In the genomic region with DNA sequence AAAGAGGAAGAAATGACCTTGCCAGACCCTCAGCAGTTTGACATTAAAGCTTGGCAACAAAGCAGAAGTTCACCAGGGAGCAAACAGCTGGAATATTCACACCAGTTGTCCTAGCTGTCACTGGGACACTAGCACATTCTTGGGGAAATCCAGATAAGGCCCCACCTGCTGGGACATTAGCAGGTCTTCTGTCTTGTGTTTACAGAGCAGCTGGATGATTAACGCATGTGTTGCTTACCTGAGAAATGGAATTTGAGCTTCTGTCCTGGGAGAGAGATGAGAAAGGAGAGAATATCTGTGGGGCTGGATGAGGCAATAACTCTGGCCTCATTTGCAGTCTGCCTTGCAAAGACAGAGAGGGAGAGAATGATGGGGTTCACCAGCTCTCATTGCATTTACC, we compare ENCODE assay signal across 1 cellular context.
A peak's percentile ranks its signal among the peaks of the same experiment; 100 is the strongest.
TF ChIP-seq lines count a peak whose summit lies in the region.

No MANE protein-coding gene starts in this region.

TF ChIP-seq in HepG2, 621 proteins besides CTCF, POLR2A, EP300 and RAD21 (continued from another document and continues in another):
- TF ChIP-seq, protein P1, sequence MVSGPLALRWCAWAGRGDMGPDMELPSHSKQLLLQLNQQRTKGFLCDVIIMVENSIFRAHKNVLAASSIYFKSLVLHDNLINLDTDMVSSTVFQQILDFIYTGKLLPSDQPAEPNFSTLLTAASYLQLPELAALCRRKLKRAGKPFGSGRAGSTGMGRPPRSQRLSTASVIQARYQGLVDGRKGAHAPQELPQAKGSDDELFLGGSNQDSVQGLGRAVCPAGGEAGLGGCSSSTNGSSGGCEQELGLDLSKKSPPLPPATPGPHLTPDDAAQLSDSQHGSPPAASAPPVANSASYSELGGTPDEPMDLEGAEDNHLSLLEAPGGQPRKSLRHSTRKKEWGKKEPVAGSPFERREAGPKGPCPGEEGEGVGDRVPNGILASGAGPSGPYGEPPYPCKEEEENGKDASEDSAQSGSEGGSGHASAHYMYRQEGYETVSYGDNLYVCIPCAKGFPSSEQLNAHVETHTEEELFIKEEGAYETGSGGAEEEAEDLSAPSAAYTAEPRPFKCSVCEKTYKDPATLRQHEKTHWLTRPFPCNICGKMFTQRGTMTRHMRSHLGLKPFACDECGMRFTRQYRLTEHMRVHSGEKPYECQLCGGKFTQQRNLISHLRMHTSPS (CRISPR knock-in tag; IDR thresholded peaks at IDR 0.05; ENCODE audit: low read depth) = no peak
- TF ChIP-seq FOXJ3 (CRISPR knock-in tag; IDR thresholded peaks at IDR 0.05; ENCODE audit: borderline replicate concordance) (peak; percentile 35; the same call in 1 of the 2 replicates), NBN (conservative IDR thresholded peaks at IDR 0.05) (no peak), AGO1 (IDR thresholded peaks at IDR 0.05; ENCODE audit: low read depth, low read length, poor library complexity, severe bottlenecking) (no peak), ZEB1 (IDR thresholded peaks at IDR 0.05; ENCODE audit: insufficient replicate concordance, low read depth) (peak; percentile 97), FOXO1 (CRISPR knock-in tag; IDR thresholded peaks at IDR 0.05) (peak; percentile 75; the same call in 1 of the 2 replicates), HMG20A (CRISPR knock-in tag; IDR thresholded peaks at IDR 0.05; ENCODE audit: borderline replicate concordance) (peak; percentile 35; the same call in 1 of the 2 replicates), TSC22D2 (CRISPR knock-in tag; IDR thresholded peaks at IDR 0.05; ENCODE audit: borderline replicate concordance) (no peak), RBM39 (IDR thresholded peaks at IDR 0.05; ENCODE audit: low read depth, low read length, poor library complexity, severe bottlenecking) (no peak), ZNF691 (CRISPR knock-in tag; IDR thresholded peaks at IDR 0.05; ENCODE audit: borderline replicate concordance, low read depth) (peak; percentile 34; the same call in 1 of the 2 replicates), SOX13 (IDR thresholded peaks at IDR 0.05) (peak; percentile 46; the same call in 1 of the 2 replicates), SOX13 (CRISPR knock-in tag; conservative IDR thresholded peaks at IDR 0.05 in 1 of 2, IDR thresholded peaks at IDR 0.05 in 1 of 2) (peak in 1 of 2 experiments; percentile 64; a peak in 2 of 4 replicates), FOXA1 (IDR thresholded peaks at IDR 0.05) (no peak), FOXA1 (CRISPR knock-in tag; IDR thresholded peaks at IDR 0.05) (peak; percentile 67; the same call in 1 of the 2 replicates), PBX3 (CRISPR knock-in tag; IDR thresholded peaks at IDR 0.05; ENCODE audit: borderline replicate concordance) (no peak), ZNF777 (CRISPR knock-in tag; IDR thresholded peaks at IDR 0.05) (no peak), HNF1A (IDR thresholded peaks at IDR 0.05; ENCODE audit: low read depth) (peak; percentile 13; the same call in 1 of the 2 replicates), HNF1A (CRISPR knock-in tag; IDR thresholded peaks at IDR 0.05; ENCODE audit: borderline replicate concordance) (peak; percentile 40; the same call in 1 of the 2 replicates), ZBTB43 (CRISPR knock-in tag; conservative IDR thresholded peaks at IDR 0.05) (peak; percentile 82), ZMAT3 (CRISPR knock-in tag; conservative IDR thresholded peaks at IDR 0.05) (no peak), ZNF710 (CRISPR knock-in tag; IDR thresholded peaks at IDR 0.05; ENCODE audit: borderline replicate concordance) (peak; percentile 67; the same call in 1 of the 2 replicates), FOXA3 (CRISPR knock-in tag; IDR thresholded peaks at IDR 0.05) (peak; percentile 71; the same call in 1 of the 2 replicates), ZFYVE20 (CRISPR knock-in tag; IDR thresholded peaks at IDR 0.05; ENCODE audit: borderline replicate concordance, low read depth) (no peak), ZNF235 (CRISPR knock-in tag; IDR thresholded peaks at IDR 0.05; ENCODE audit: borderline replicate concordance) (no peak), ZNF543 (CRISPR knock-in tag; IDR thresholded peaks at IDR 0.05) (0 out of 2 replicates have a peak, but pooled peaks have one; percentile 26), SMARCC2 (IDR thresholded peaks at IDR 0.05) (no peak), SOX5 (CRISPR knock-in tag; IDR thresholded peaks at IDR 0.05; ENCODE audit: borderline replicate concordance) (peak; percentile 69; the same call in 1 of the 2 replicates)
- TF ChIP-seq, protein P2, sequence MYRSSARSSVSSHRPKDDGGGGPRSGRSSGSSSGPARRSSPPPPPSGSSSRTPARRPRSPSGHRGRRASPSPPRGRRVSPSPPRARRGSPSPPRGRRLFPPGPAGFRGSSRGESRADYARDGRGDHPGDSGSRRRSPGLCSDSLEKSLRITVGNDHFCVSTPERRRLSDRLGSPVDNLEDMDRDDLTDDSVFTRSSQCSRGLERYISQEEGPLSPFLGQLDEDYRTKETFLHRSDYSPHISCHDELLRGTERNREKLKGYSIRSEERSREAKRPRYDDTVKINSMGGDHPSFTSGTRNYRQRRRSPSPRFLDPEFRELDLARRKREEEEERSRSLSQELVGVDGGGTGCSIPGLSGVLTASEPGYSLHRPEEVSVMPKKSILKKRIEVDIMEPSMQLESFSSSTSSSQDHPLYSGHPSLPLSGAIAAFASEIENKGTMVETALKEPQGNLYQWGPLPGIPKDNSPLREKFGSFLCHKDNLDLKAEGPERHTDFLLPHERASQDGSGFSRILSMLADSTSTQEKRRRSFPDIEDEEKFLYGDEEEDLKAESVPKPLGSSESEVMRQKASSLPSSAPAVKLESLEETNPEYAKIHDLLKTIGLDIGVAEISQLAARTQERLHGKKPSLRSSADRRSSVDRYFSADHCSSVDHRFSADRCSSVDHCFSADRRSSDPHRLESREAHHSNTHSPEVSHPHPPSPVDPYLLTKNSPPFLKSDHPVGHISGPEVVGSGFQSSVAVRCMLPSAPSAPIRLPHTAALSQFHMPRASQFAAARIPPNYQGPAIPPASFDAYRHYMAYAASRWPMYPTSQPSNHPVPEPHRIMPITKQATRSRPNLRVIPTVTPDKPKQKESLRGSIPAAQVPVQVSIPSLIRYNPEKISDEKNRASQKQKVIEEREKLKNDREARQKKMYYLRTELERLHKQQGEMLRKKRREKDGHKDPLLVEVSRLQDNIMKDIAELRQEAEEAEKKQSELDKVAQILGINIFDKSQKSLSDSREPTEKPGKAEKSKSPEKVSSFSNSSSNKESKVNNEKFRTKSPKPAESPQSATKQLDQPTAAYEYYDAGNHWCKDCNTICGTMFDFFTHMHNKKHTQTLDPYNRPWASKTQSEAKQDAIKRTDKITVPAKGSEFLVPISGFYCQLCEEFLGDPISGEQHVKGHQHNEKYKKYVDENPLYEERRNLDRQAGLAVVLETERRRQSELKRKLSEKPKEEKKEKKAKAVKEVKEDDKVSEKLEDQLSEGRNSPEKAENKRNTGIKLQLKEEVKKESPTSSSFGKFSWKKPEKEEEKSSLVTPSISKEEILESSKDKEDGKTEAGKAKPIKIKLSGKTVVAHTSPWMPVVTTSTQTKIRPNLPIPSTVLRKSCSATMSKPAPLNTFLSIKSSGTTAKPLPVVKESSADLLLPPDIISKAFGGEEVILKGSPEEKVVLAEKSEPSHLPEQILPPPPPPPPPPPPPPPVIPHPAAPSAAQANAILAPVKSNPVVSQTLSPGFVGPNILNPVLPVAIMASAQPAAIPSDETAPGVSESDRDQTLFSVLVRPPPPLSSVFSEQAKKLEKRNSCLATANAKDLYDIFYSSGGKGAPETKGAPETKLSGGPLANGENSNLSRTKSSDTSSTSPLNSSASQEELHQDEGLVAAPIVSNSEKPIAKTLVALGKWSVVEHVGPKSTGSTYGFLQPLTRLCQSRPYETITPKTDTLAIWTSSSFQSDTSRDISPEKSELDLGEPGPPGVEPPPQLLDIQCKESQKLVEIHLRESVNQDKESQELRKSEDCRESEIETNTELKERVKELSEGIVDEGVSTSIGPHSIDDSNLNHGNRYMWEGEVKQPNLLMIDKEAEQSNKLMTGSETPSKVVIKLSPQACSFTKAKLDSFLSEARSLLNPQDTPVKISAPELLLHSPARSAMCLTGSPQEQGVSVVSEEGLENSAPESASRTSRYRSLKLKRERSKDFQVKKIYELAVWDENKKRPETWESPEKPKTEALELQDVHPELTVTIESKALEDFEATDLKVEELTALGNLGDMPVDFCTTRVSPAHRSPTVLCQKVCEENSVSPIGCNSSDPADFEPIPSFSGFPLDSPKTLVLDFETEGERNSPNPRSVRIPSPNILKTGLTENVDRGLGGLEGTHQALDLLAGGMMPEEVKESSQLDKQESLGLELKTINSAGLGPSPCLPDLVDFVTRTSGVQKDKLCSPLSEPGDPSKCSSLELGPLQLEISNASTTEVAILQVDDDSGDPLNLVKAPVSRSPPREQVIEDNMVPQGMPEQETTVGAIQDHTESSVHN (CRISPR knock-in tag; IDR thresholded peaks at IDR 0.05) = no peak
- TF ChIP-seq, protein P3, sequence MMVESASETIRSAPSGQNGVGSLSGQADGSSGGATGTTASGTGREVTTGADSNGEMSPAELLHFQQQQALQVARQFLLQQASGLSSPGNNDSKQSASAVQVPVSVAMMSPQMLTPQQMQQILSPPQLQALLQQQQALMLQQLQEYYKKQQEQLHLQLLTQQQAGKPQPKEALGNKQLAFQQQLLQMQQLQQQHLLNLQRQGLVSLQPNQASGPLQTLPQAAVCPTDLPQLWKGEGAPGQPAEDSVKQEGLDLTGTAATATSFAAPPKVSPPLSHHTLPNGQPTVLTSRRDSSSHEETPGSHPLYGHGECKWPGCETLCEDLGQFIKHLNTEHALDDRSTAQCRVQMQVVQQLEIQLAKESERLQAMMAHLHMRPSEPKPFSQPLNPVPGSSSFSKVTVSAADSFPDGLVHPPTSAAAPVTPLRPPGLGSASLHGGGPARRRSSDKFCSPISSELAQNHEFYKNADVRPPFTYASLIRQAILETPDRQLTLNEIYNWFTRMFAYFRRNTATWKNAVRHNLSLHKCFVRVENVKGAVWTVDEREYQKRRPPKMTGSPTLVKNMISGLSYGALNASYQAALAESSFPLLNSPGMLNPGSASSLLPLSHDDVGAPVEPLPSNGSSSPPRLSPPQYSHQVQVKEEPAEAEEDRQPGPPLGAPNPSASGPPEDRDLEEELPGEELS (CRISPR knock-in tag; IDR thresholded peaks at IDR 0.05) = peak; percentile 86
- TF ChIP-seq, protein P4, sequence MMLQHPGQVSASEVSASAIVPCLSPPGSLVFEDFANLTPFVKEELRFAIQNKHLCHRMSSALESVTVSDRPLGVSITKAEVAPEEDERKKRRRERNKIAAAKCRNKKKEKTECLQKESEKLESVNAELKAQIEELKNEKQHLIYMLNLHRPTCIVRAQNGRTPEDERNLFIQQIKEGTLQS (CRISPR knock-in tag; IDR thresholded peaks at IDR 0.05) = 0 out of 2 replicates have a peak, but pooled peaks have one; percentile 44
